ENCODE assay signal across 12 cellular contexts in the genomic region with DNA sequence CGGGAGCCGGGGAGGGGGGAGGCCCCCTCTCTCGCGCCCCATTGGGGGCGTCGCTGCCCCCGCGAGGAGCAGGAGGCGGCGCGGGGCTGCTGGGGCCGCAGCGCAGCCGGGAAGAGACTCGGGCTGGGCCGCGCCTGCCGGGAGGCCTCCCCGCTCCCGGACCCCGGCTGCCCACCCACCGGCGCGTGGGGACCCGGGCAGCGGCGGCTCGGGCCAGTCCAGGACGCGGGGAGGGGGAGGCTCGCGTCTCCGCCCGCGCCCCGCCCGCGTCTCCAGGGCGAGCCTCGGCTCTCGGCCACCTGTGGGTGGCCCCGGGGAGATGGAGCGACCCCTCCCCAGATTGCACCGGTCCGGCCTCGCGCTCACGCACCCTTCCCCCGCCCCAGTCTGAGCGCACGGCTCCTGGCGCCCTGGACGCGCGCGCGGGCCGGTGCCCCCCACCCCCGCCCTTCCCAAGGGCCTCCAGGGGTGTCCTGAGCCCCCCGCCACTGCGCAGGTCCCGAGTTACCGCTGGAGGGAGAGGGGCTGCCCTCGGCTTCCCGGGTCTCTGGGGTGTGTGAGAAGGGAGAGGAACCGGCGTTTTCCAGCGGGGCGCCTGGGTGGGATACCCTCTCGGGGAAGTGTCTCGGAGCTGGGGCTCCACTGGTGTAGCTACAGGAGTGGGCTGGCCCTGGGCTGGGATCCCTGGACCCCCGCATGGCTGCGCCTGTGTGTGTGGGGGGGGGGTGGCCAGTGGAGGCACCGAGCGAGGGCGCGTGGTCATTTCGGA. TPM values are rescaled to one million over a fixed set of nuclear protein-coding genes. Genes with fewer than 3 reads are reported as not detected.
DNase-seq lines count a peak whose midpoint lies in the region; ATAC-seq, FAIRE-seq and TF ChIP-seq lines count a peak whose summit lies in the region.
"Had no signal": no experiment of that assay in that cellular context is flagged by ENCODE, and none has a peak within 500 bp of the region (broad histone marks: within the 10 kb centered on the region; RNA-seq: fewer than 3 reads in every experiment).

No MANE protein-coding gene starts in this region.

- no peak overlapping the region for H4K5ac ChIP-seq in IMR-90 (ENCODE audit: low read depth, low read length)

- ATAC-seq in IMR-90 (ENCODE audit: low read depth) (peak; percentile 41), HepG2 (no peak)
- ATAC-seq in stimulated activated memory B cell treated with anti-CD40 and anti-IgM and Interleukin-4, amounts not matched to agents 10 μg/mL and 1 μg/mL and 100 μg/mL, for 72 hours, result peak; percentile 9

- H2BK120ac ChIP-seq in IMR-90 (ENCODE audit: low read depth, low read length), result no peak overlapping the region

- H4K20me1 ChIP-seq in IMR-90 (ENCODE audit: insufficient read depth, low read length), result no peaks in the 10 kb centered on the region; the same call in 1 of the 2 replicates
- H4K20me1 ChIP-seq in HepG2 (ENCODE audit: insufficient read depth, low read length), result no peaks in the 10 kb centered on the region

- H4K8ac ChIP-seq in IMR-90 (ENCODE audit: low read depth in 2 of 2, low read length in 2 of 2), result no peak overlapping the region

- H3K27me3 ChIP-seq in IMR-90 (ENCODE audit: control insufficient read depth, insufficient read depth, low read length) (no peaks in the 10 kb centered on the region; the same call in 1 of the 2 replicates), colonic mucosa (peaks cover 12% of the 10 kb centered on the region), HepG2 (ENCODE audit: control insufficient read depth in 1 of 2, insufficient read depth in 2 of 2, low read length in 2 of 2) (no peaks in the 10 kb centered on the region)

- H2BK20ac ChIP-seq in IMR-90 (ENCODE audit: low read depth, low read length), result no peak overlapping the region

- H3K27ac Mint-ChIP-seq in stimulated activated memory B cell treated with anti-CD40 and anti-IgM and Interleukin-4, amounts not matched to agents 10 μg/mL and 1 μg/mL and 100 μg/mL, for 72 hours, result no peak overlapping the region
- H3K27ac Mint-ChIP-seq: activated B cell treated with CpG ODN at 0.5 μM for 24 hours had no signal

- DNase-seq in IMR-90 (no peak), colonic mucosa (no peak), HepG2 (ENCODE audit: low spot score) (no peak), inferior parietal cortex (ENCODE audit: extremely low spot score) (no peak), epidermal melanocyte (ENCODE audit: insufficient read length, low spot score) (no peak), NCI-H146 (lab: John Stamatoyannopoulos, UW) (no peak)
- DNase-seq in activated naive CD4-positive, alpha-beta T cell treated with Interleukin-2 at 50 U/mL for 16 hours, result no peak
- DNase-seq: activated B cell treated with CpG ODN at 0.5 μM for 24 hours had no signal

- H2BK15ac ChIP-seq in IMR-90 (ENCODE audit: low read depth, low read length), result no peak overlapping the region

- H3K14ac ChIP-seq in IMR-90 (replicated peaks; ENCODE audit: low read depth, low read length), result no peak overlapping the region

- H3K4me1 Mint-ChIP-seq in stimulated activated memory B cell treated with anti-CD40 and anti-IgM and Interleukin-4, amounts not matched to agents 10 μg/mL and 1 μg/mL and 100 μg/mL, for 72 hours, result no peaks in the 10 kb centered on the region

- H3K18ac ChIP-seq in IMR-90 (ENCODE audit: low read depth, low read length), result no peak overlapping the region

- CTCF ChIA-PET in IMR-90 (lab: Yijun Ruan, JAX), result no interaction called here
- CTCF ChIA-PET in HepG2 (lab: Yijun Ruan, JAX; ENCODE audit: low intra/inter-chr PET ratio, low total read pairs), result interaction anchor here (1.1 kb wide), 1 partner anchor 45 kb away, joined by 3 read pairs; no protein-coding TSS in a partner anchor

- dilution Hi-C loops in IMR-90 (cut with HindIII; ENCODE audit: low sequenced_read_pairs, unreplicated experiment), result no loop called here

- no peaks in the 10 kb centered on the region for H3K79me1 ChIP-seq in IMR-90 (ENCODE audit: low read depth in 1 of 2, low read length in 2 of 2)

- H3K56ac ChIP-seq in IMR-90 (ENCODE audit: extremely low read depth, insufficient read depth, low read length), result no peak overlapping the region

- H3K27ac ChIP-seq in IMR-90 (ENCODE audit: insufficient read depth, low read length) (no peak overlapping the region; the same call in 1 of the 2 replicates), colonic mucosa (no peak overlapping the region), HepG2 (ENCODE audit: extremely low read length, insufficient read depth, low read length) (no peak overlapping the region)

- FAIRE-seq in HepG2 (lab: Jason Lieb, UNC), result no peak
- FAIRE-seq: colon had no signal

- TF ChIP-seq POLR2A in IMR-90 (IDR thresholded peaks at IDR 0.05; ENCODE audit: low read depth, low read length), result no peak
- no peak for TF ChIP-seq POLR2A in HepG2 (IDR thresholded peaks at IDR 0.05; ENCODE audit: insufficient read depth in 1 of 2, low read depth in 2 of 2, low read length in 2 of 2)

- peaks cover 57% of the 10 kb centered on the region for H3K27me3 Mint-ChIP-seq in stimulated activated memory B cell treated with anti-CD40 and anti-IgM and Interleukin-4, amounts not matched to agents 10 μg/mL and 1 μg/mL and 100 μg/mL, for 72 hours

- H2AFZ ChIP-seq in IMR-90 (replicated peaks; ENCODE audit: low read length, poor library complexity) (peak overlapping the region; percentile 70), HepG2 (ENCODE audit: low read length) (no peak overlapping the region)

- BruUV-seq in IMR-90 (replicated peaks; lab: Mats Ljungman, UMichigan) (no TSS peak), HepG2 (replicated peaks; lab: Mats Ljungman, UMichigan) (no TSS peak)

- no peak overlapping the region for H2AK5ac ChIP-seq in IMR-90 (ENCODE audit: low read depth, low read length)

- POLR2A ChIA-PET in IMR-90 (lab: Charles Lee; ENCODE audit: unreplicated experiment) (no interaction called here), HepG2 (lab: Yijun Ruan, JAX) (interaction anchor here (1.2 to 2.5 kb wide), 6 partner anchors 9 to 43 kb away, joined by 3 to 27 read pairs (median 9); a partner anchor contains a TSS)

- TF ChIP-seq CTCF in IMR-90 (conservative IDR thresholded peaks at IDR 0.05; ENCODE audit: low read depth, low read length), result no peak
- TF ChIP-seq CTCF in colonic mucosa (IDR thresholded peaks at IDR 0.05), result no peak
- TF ChIP-seq CTCF in HepG2 (CRISPR knock-in tag; IDR thresholded peaks at IDR 0.05), result no peak

- peak overlapping the region; percentile 70 for H3K9ac ChIP-seq in IMR-90 (ENCODE audit: low read depth, low read length)
- peak overlapping the region in 1 of 2 donors; percentile 60 for H3K9ac ChIP-seq in colonic mucosa (ENCODE audit: low read depth in 2 of 2, low read length in 2 of 2)
- 0 out of 2 replicates have a peak overlapping the region, but pooled peaks have one; percentile 22 for H3K9ac ChIP-seq in HepG2 (ENCODE audit: insufficient read depth, low read depth, low read length)

- WGBS in IMR-90 (ENCODE audit: extremely low coverage in 2 of 2, insufficient read length in 1 of 2), 2 experiments, result 1% methylated on average over 37 of the region's 78 CpGs; no CpG with 5 or more reads in 1 of the 2 experiments
- 15% methylated on average over 7 of the region's 78 CpGs for WGBS in HepG2 (ENCODE audit: low lambda C conversion rate)

- H3K9me3 Mint-ChIP-seq in stimulated activated memory B cell treated with anti-CD40 and anti-IgM and Interleukin-4, amounts not matched to agents 10 μg/mL and 1 μg/mL and 100 μg/mL, for 72 hours, result no peaks in the 10 kb centered on the region

- H3K4me2 ChIP-seq in IMR-90 (ENCODE audit: low read depth, low read length) (peak overlapping the region; percentile 68), HepG2 (ENCODE audit: low read depth, low read length) (peak overlapping the region; percentile 53)

- H3K4me3 ChIP-seq in IMR-90 (ENCODE audit: insufficient read depth, low read depth, low read length), result peak overlapping the region; percentile 95
- peak overlapping the region; percentile 30 for H3K4me3 ChIP-seq in colonic mucosa
- peak overlapping the region; percentile 55 to 72 (median 62); a peak in 4 of 6 replicates for H3K4me3 ChIP-seq in HepG2 (replicated peaks in 1 of 3; ENCODE audit: insufficient read depth in 1 of 3, low read depth in 2 of 3, low read length in 3 of 3)

- in situ Hi-C loops in IMR-90 (cut with MboI; ENCODE audit: low sequenced_read_pairs), result no loop called here
- in situ Hi-C loops in HepG2 (cut with HindIII; ENCODE audit: extremely low pct_ligation_motif_present, low pct_unique_long_range_greater_than_20kb), result no loop called here

- H3K4me1 ChIP-seq in IMR-90 (ENCODE audit: control insufficient read depth, insufficient read depth, low read length), result peaks cover 8% of the 10 kb centered on the region; the same call in 1 of the 2 replicates
- H3K4me1 ChIP-seq in colonic mucosa, result no peaks in the 10 kb centered on the region
- peaks cover 52% of the 10 kb centered on the region for H3K4me1 ChIP-seq in HepG2 (ENCODE audit: insufficient read depth, low read length)

- no peak overlapping the region for H3K4ac ChIP-seq in IMR-90 (ENCODE audit: low read depth, low read length)

- no peak for TF ChIP-seq EP300 in HepG2 (IDR thresholded peaks at IDR 0.05; ENCODE audit: low read depth in 2 of 2, low read length in 2 of 2)
- no peak for TF ChIP-seq EP300 in HepG2 (CRISPR knock-in tag; IDR thresholded peaks at IDR 0.05; ENCODE audit: borderline replicate concordance)

- intact Hi-C loops in IMR-90 (cut with micrococcal nuclease) (no loop called here), colonic mucosa (cut with DNase I) (no loop called here), HepG2 (cut with micrococcal nuclease; ENCODE audit: unreplicated experiment) (no loop called here)

- H3K23ac ChIP-seq in IMR-90 (ENCODE audit: low read depth, low read length), result no peak overlapping the region

- no peak overlapping the region for H3K4me3 Mint-ChIP-seq in stimulated activated memory B cell treated with anti-CD40 and anti-IgM and Interleukin-4, amounts not matched to agents 10 μg/mL and 1 μg/mL and 100 μg/mL, for 72 hours
- H3K4me3 Mint-ChIP-seq: activated B cell treated with CpG ODN at 0.5 μM for 24 hours had no signal

- H3K79me2 ChIP-seq in HepG2 (ENCODE audit: insufficient read depth, low read length), result no peaks in the 10 kb centered on the region

- H3K36me3 ChIP-seq in IMR-90 (ENCODE audit: control insufficient read depth, insufficient read depth, low read length), result no peaks in the 10 kb centered on the region
- H3K36me3 ChIP-seq in colonic mucosa, result no peaks in the 10 kb centered on the region
- H3K36me3 ChIP-seq in HepG2 (replicated peaks in 1 of 2; ENCODE audit: control insufficient read depth in 1 of 2, insufficient read depth in 2 of 2, low read length in 2 of 2), result no peaks in the 10 kb centered on the region

- peak overlapping the region; percentile 65 for H2AK9ac ChIP-seq in IMR-90 (replicated peaks; ENCODE audit: low read depth, low read length, poor library complexity)

- no peaks in the 10 kb centered on the region for H3K9me1 ChIP-seq in IMR-90 (ENCODE audit: insufficient read depth, low read length)

- H4K91ac ChIP-seq in IMR-90 (ENCODE audit: insufficient read depth, low read depth, low read length), result no peak overlapping the region

- no peaks in the 10 kb centered on the region for H3K9me3 ChIP-seq in IMR-90 (ENCODE audit: control insufficient read depth, insufficient read depth, low read length)
- H3K9me3 ChIP-seq in colonic mucosa, result no peaks in the 10 kb centered on the region
- no peaks in the 10 kb centered on the region for H3K9me3 ChIP-seq in HepG2 (ENCODE audit: low read length)

- no peaks in the 10 kb centered on the region for H3K36me3 Mint-ChIP-seq in stimulated activated memory B cell treated with anti-CD40 and anti-IgM and Interleukin-4, amounts not matched to agents 10 μg/mL and 1 μg/mL and 100 μg/mL, for 72 hours

- no peak overlapping the region for H2BK5ac ChIP-seq in IMR-90 (ENCODE audit: low read depth, low read length, poor library complexity, severe bottlenecking)

- TF ChIP-seq RAD21 in IMR-90 (IDR thresholded peaks at IDR 0.05; ENCODE audit: low read length) (no peak), HepG2 (CRISPR knock-in tag; IDR thresholded peaks at IDR 0.05) (no peak)

RNA-seq across cellular contexts. Expression of a gene that starts 0.6 kb away (rescaled TPM):
- total RNA-seq in IMR-90 (2012; rRNA removed), result 2.2 TPM in 2 replicates
- polyA plus RNA-seq in IMR-90 (2012; rRNA removed), result 7.4 and 8.3 TPM in 2 replicates
- polyA plus RNA-seq in IMR-90 (2012; cell fraction: cytosol; rRNA removed), result 7.9 and 11.3 TPM in 2 replicates
- 8.1 and 11.6 TPM in 2 replicates for polyA plus RNA-seq in IMR-90 (2012; cell fraction: nucleus; rRNA removed; ENCODE audit: low replicate concordance)
- 10 to 100 TPM in 1 of 2 donors, 1 to 10 TPM in 1; 3.9 to 13.5 TPM for total RNA-seq in colonic mucosa
- total RNA-seq in HepG2 (2016; rRNA removed; fragmentation: Illumina TruSeq; extraction: Trizol), result 9.7 and 10.8 TPM in 2 replicates
- total RNA-seq in HepG2 (2016; cell fraction: cytosol; rRNA removed; fragmentation: Illumina TruSeq; extraction: Trizol; ENCODE audit: low read depth), result 8.3 and 10.1 TPM in 2 replicates
- 6.4 and 11.8 TPM in 2 replicates for total RNA-seq in HepG2 (2016; cell fraction: insoluble cytoplasmic fraction; rRNA removed; fragmentation: Illumina TruSeq; extraction: Trizol)
- total RNA-seq in HepG2 (2016; cell fraction: membrane; rRNA removed; fragmentation: Illumina TruSeq; extraction: Trizol), result 16.6 and 19.9 TPM in 2 replicates
- total RNA-seq in HepG2 (2016; cell fraction: nucleus; rRNA removed; fragmentation: Illumina TruSeq; extraction: Trizol), result 6.7 and 6.9 TPM in 2 replicates
- 4.0 and 5.4 TPM in 2 replicates for polyA plus RNA-seq in HepG2 (2011; rRNA removed)
- polyA plus RNA-seq in HepG2 (2011; cell fraction: cytosol; rRNA removed), result 3.7 and 4.7 TPM in 2 replicates
- 6.0 and 7.8 TPM in 2 replicates for polyA plus RNA-seq in HepG2 (2011; cell fraction: nucleus; rRNA removed)
- polyA plus RNA-seq in HepG2 (2012), result 12.4 and 19.1 TPM in 2 replicates
- polyA plus RNA-seq in HepG2 (2016; cell fraction: cytosol; fragmentation: Illumina TruSeq; extraction: Trizol; ENCODE audit: low read depth), result 9.4 and 11.9 TPM in 2 replicates
- polyA plus RNA-seq in HepG2 (2016; cell fraction: insoluble cytoplasmic fraction; fragmentation: Illumina TruSeq; extraction: Trizol; ENCODE audit: low read depth), result 15.1 and 19.3 TPM in 2 replicates
- 19.1 and 21.1 TPM in 2 replicates for polyA plus RNA-seq in HepG2 (2016; cell fraction: membrane; fragmentation: Illumina TruSeq; extraction: Trizol; ENCODE audit: low read depth)
- 18.9 and 19.6 TPM in 2 replicates for polyA plus RNA-seq in HepG2 (2016; cell fraction: nucleus; fragmentation: Illumina TruSeq; extraction: Trizol; ENCODE audit: insufficient read depth, low read depth)
- 1.1 and 5.2 TPM in 2 replicates for polyA minus RNA-seq in HepG2 (2011; rRNA and poly(A)+ RNA removed; ENCODE audit: low replicate concordance)
- polyA minus RNA-seq in HepG2 (2011; cell fraction: cytosol; rRNA and poly(A)+ RNA removed), result 5.4 and 5.6 TPM in 2 replicates
- polyA minus RNA-seq in HepG2 (2011; cell fraction: nucleus; rRNA and poly(A)+ RNA removed), result 2.2 TPM in 2 replicates
- total RNA-seq: activated B cell treated with CpG ODN at 0.5 μM for 24 hours had no signal

RNA-seq across cellular contexts. Expression of a gene that starts 14.1 kb away (rescaled TPM):
- total RNA-seq in IMR-90 (2012; rRNA removed) (not detected in 2 replicates), colonic mucosa (not detected), HepG2 (2016; rRNA removed; fragmentation: Illumina TruSeq; extraction: Trizol) (not detected in 2 replicates)
- polyA plus RNA-seq in IMR-90 (2012; rRNA removed) (not detected in 2 replicates), HepG2 (2011; rRNA removed) (0.12 and 0.20 TPM in 2 replicates)
- polyA plus RNA-seq in IMR-90 (2012; cell fraction: cytosol; rRNA removed), result not detected in 2 replicates
- polyA plus RNA-seq in IMR-90 (2012; cell fraction: nucleus; rRNA removed; ENCODE audit: low replicate concordance), result not detected in 2 replicates
- not detected in 2 replicates for total RNA-seq in HepG2 (2016; cell fraction: cytosol; rRNA removed; fragmentation: Illumina TruSeq; extraction: Trizol; ENCODE audit: low read depth)
- total RNA-seq in HepG2 (2016; cell fraction: insoluble cytoplasmic fraction; rRNA removed; fragmentation: Illumina TruSeq; extraction: Trizol), result not detected in 2 replicates
- total RNA-seq in HepG2 (2016; cell fraction: membrane; rRNA removed; fragmentation: Illumina TruSeq; extraction: Trizol), result not detected in 2 replicates
- not detected in 2 replicates for total RNA-seq in HepG2 (2016; cell fraction: nucleus; rRNA removed; fragmentation: Illumina TruSeq; extraction: Trizol)
- polyA plus RNA-seq in HepG2 (2011; cell fraction: cytosol; rRNA removed), result 0.10 and 0.20 TPM in 2 replicates
- polyA plus RNA-seq in HepG2 (2011; cell fraction: nucleus; rRNA removed), result not detected in 2 replicates
- 0.13 and 0.16 TPM in 2 replicates for polyA plus RNA-seq in HepG2 (2012)
- not detected in 2 replicates for polyA plus RNA-seq in HepG2 (2016; cell fraction: cytosol; fragmentation: Illumina TruSeq; extraction: Trizol; ENCODE audit: low read depth)
- polyA plus RNA-seq in HepG2 (2016; cell fraction: insoluble cytoplasmic fraction; fragmentation: Illumina TruSeq; extraction: Trizol; ENCODE audit: low read depth), result not detected in 2 replicates
- not detected in 2 replicates for polyA plus RNA-seq in HepG2 (2016; cell fraction: membrane; fragmentation: Illumina TruSeq; extraction: Trizol; ENCODE audit: low read depth)
- not detected in 2 replicates for polyA plus RNA-seq in HepG2 (2016; cell fraction: nucleus; fragmentation: Illumina TruSeq; extraction: Trizol; ENCODE audit: insufficient read depth, low read depth)
- polyA minus RNA-seq in HepG2 (2011; rRNA and poly(A)+ RNA removed; ENCODE audit: low replicate concordance), result not detected in 2 replicates
- polyA minus RNA-seq in HepG2 (2011; cell fraction: cytosol; rRNA and poly(A)+ RNA removed), result not detected in 2 replicates
- not detected in 2 replicates for polyA minus RNA-seq in HepG2 (2011; cell fraction: nucleus; rRNA and poly(A)+ RNA removed)
- total RNA-seq: activated B cell treated with CpG ODN at 0.5 μM for 24 hours, NCI-H460, subcutaneous adipose tissue had no signal

RNA-seq across cellular contexts. Expression of a gene that starts 33.2 kb away (rescaled TPM):
- total RNA-seq in IMR-90 (2012; rRNA removed) (32.3 and 39.4 TPM in 2 replicates), colonic mucosa (10 to 100 TPM in 1 of 2 donors, 1 to 10 TPM in 1; 4.5 to 10.1 TPM), HepG2 (2016; rRNA removed; fragmentation: Illumina TruSeq; extraction: Trizol) (5.8 and 13.5 TPM in 2 replicates)
- polyA plus RNA-seq in IMR-90 (2012; rRNA removed) (76.9 and 107 TPM in 2 replicates), HepG2 (2011; rRNA removed) (15.6 and 30.9 TPM in 2 replicates)
- 42.3 and 113 TPM in 2 replicates for polyA plus RNA-seq in IMR-90 (2012; cell fraction: cytosol; rRNA removed)
- polyA plus RNA-seq in IMR-90 (2012; cell fraction: nucleus; rRNA removed; ENCODE audit: low replicate concordance), result 262 and 579 TPM in 2 replicates
- total RNA-seq in HepG2 (2016; cell fraction: cytosol; rRNA removed; fragmentation: Illumina TruSeq; extraction: Trizol; ENCODE audit: low read depth), result 3.3 and 3.8 TPM in 2 replicates
- 4.6 and 14.2 TPM in 2 replicates for total RNA-seq in HepG2 (2016; cell fraction: insoluble cytoplasmic fraction; rRNA removed; fragmentation: Illumina TruSeq; extraction: Trizol)
- 7.0 and 8.2 TPM in 2 replicates for total RNA-seq in HepG2 (2016; cell fraction: membrane; rRNA removed; fragmentation: Illumina TruSeq; extraction: Trizol)
- total RNA-seq in HepG2 (2016; cell fraction: nucleus; rRNA removed; fragmentation: Illumina TruSeq; extraction: Trizol), result 11.9 and 15.2 TPM in 2 replicates
- polyA plus RNA-seq in HepG2 (2011; cell fraction: cytosol; rRNA removed), result 24.5 and 32.7 TPM in 2 replicates
- 151 and 166 TPM in 2 replicates for polyA plus RNA-seq in HepG2 (2011; cell fraction: nucleus; rRNA removed)
- polyA plus RNA-seq in HepG2 (2012), result 19.0 and 28.0 TPM in 2 replicates
- 3.1 and 4.0 TPM in 2 replicates for polyA plus RNA-seq in HepG2 (2016; cell fraction: cytosol; fragmentation: Illumina TruSeq; extraction: Trizol; ENCODE audit: low read depth)
- 6.4 and 7.0 TPM in 2 replicates for polyA plus RNA-seq in HepG2 (2016; cell fraction: insoluble cytoplasmic fraction; fragmentation: Illumina TruSeq; extraction: Trizol; ENCODE audit: low read depth)
- polyA plus RNA-seq in HepG2 (2016; cell fraction: membrane; fragmentation: Illumina TruSeq; extraction: Trizol; ENCODE audit: low read depth), result 5.8 and 6.2 TPM in 2 replicates
- polyA plus RNA-seq in HepG2 (2016; cell fraction: nucleus; fragmentation: Illumina TruSeq; extraction: Trizol; ENCODE audit: insufficient read depth, low read depth), result 30.9 and 40.0 TPM in 2 replicates
- polyA minus RNA-seq in HepG2 (2011; rRNA and poly(A)+ RNA removed; ENCODE audit: low replicate concordance), result 28.2 and 70.2 TPM in 2 replicates
- 10.6 and 21.0 TPM in 2 replicates for polyA minus RNA-seq in HepG2 (2011; cell fraction: cytosol; rRNA and poly(A)+ RNA removed)
- 6.8 and 7.9 TPM in 2 replicates for polyA minus RNA-seq in HepG2 (2011; cell fraction: nucleus; rRNA and poly(A)+ RNA removed)

RNA-seq across cellular contexts. Expression of a gene that starts 41.5 kb away (rescaled TPM):
- total RNA-seq in IMR-90 (2012; rRNA removed), result not detected in 2 replicates
- polyA plus RNA-seq in IMR-90 (2012; rRNA removed), result 0.03 TPM in 1 of 2 replicates, not detected in the other
- polyA plus RNA-seq in IMR-90 (2012; cell fraction: cytosol; rRNA removed), result 0.02 TPM in 1 of 2 replicates, not detected in the other
- polyA plus RNA-seq in IMR-90 (2012; cell fraction: nucleus; rRNA removed; ENCODE audit: low replicate concordance), result 0.11 and 0.13 TPM in 2 replicates
- 100 to 1,000 TPM; 285 to 320 TPM for total RNA-seq in colonic mucosa
- 1.1 and 1.3 TPM in 2 replicates for total RNA-seq in HepG2 (2016; rRNA removed; fragmentation: Illumina TruSeq; extraction: Trizol)
- total RNA-seq in HepG2 (2016; cell fraction: cytosol; rRNA removed; fragmentation: Illumina TruSeq; extraction: Trizol; ENCODE audit: low read depth), result 0.30 and 0.35 TPM in 2 replicates
- total RNA-seq in HepG2 (2016; cell fraction: insoluble cytoplasmic fraction; rRNA removed; fragmentation: Illumina TruSeq; extraction: Trizol), result 0.77 and 1.3 TPM in 2 replicates
- total RNA-seq in HepG2 (2016; cell fraction: membrane; rRNA removed; fragmentation: Illumina TruSeq; extraction: Trizol), result 0.77 and 0.96 TPM in 2 replicates
- total RNA-seq in HepG2 (2016; cell fraction: nucleus; rRNA removed; fragmentation: Illumina TruSeq; extraction: Trizol), result 0.78 and 0.99 TPM in 2 replicates
- polyA plus RNA-seq in HepG2 (2011; rRNA removed), result 0.67 and 0.71 TPM in 2 replicates
- 0.53 and 0.71 TPM in 2 replicates for polyA plus RNA-seq in HepG2 (2011; cell fraction: cytosol; rRNA removed)
- polyA plus RNA-seq in HepG2 (2011; cell fraction: nucleus; rRNA removed), result 0.81 and 0.85 TPM in 2 replicates
- polyA plus RNA-seq in HepG2 (2012), result 2.1 and 3.1 TPM in 2 replicates
- 0.23 and 0.32 TPM in 2 replicates for polyA plus RNA-seq in HepG2 (2016; cell fraction: cytosol; fragmentation: Illumina TruSeq; extraction: Trizol; ENCODE audit: low read depth)
- polyA plus RNA-seq in HepG2 (2016; cell fraction: insoluble cytoplasmic fraction; fragmentation: Illumina TruSeq; extraction: Trizol; ENCODE audit: low read depth), result 1.2 and 1.5 TPM in 2 replicates
- polyA plus RNA-seq in HepG2 (2016; cell fraction: membrane; fragmentation: Illumina TruSeq; extraction: Trizol; ENCODE audit: low read depth), result 0.40 and 0.79 TPM in 2 replicates
- polyA plus RNA-seq in HepG2 (2016; cell fraction: nucleus; fragmentation: Illumina TruSeq; extraction: Trizol; ENCODE audit: insufficient read depth, low read depth), result 1.2 and 1.6 TPM in 2 replicates
- 1.2 and 37.0 TPM in 2 replicates for polyA minus RNA-seq in HepG2 (2011; rRNA and poly(A)+ RNA removed; ENCODE audit: low replicate concordance)
- 0.62 and 0.99 TPM in 2 replicates for polyA minus RNA-seq in HepG2 (2011; cell fraction: cytosol; rRNA and poly(A)+ RNA removed)
- 0.37 and 0.39 TPM in 2 replicates for polyA minus RNA-seq in HepG2 (2011; cell fraction: nucleus; rRNA and poly(A)+ RNA removed)
- total RNA-seq: activated B cell treated with CpG ODN at 0.5 μM for 24 hours, subcutaneous adipose tissue had no signal

RNA-seq across cellular contexts. Expression of a gene that starts 46.4 kb away (rescaled TPM):
- total RNA-seq in IMR-90 (2012; rRNA removed) (7.0 and 8.6 TPM in 2 replicates), colonic mucosa (10 to 100 TPM; 54.6 to 74.7 TPM), HepG2 (2016; rRNA removed; fragmentation: Illumina TruSeq; extraction: Trizol) (18.5 and 34.0 TPM in 2 replicates)
- polyA plus RNA-seq in IMR-90 (2012; rRNA removed) (25.8 and 27.4 TPM in 2 replicates), HepG2 (2011; rRNA removed) (23.2 and 24.6 TPM in 2 replicates)
- 32.5 and 45.6 TPM in 2 replicates for polyA plus RNA-seq in IMR-90 (2012; cell fraction: cytosol; rRNA removed)
- polyA plus RNA-seq in IMR-90 (2012; cell fraction: nucleus; rRNA removed; ENCODE audit: low replicate concordance), result 38.8 and 87.7 TPM in 2 replicates
- total RNA-seq in HepG2 (2016; cell fraction: cytosol; rRNA removed; fragmentation: Illumina TruSeq; extraction: Trizol; ENCODE audit: low read depth), result 60.7 and 62.9 TPM in 2 replicates
- total RNA-seq in HepG2 (2016; cell fraction: insoluble cytoplasmic fraction; rRNA removed; fragmentation: Illumina TruSeq; extraction: Trizol), result 14.0 and 32.5 TPM in 2 replicates
- 51.8 and 70.5 TPM in 2 replicates for total RNA-seq in HepG2 (2016; cell fraction: membrane; rRNA removed; fragmentation: Illumina TruSeq; extraction: Trizol)
- 20.4 and 26.7 TPM in 2 replicates for total RNA-seq in HepG2 (2016; cell fraction: nucleus; rRNA removed; fragmentation: Illumina TruSeq; extraction: Trizol)
- 21.4 and 33.6 TPM in 2 replicates for polyA plus RNA-seq in HepG2 (2011; cell fraction: cytosol; rRNA removed)
- 96.9 and 98.7 TPM in 2 replicates for polyA plus RNA-seq in HepG2 (2011; cell fraction: nucleus; rRNA removed)
- polyA plus RNA-seq in HepG2 (2012), result 47.4 and 51.2 TPM in 2 replicates
- 83.7 and 90.8 TPM in 2 replicates for polyA plus RNA-seq in HepG2 (2016; cell fraction: cytosol; fragmentation: Illumina TruSeq; extraction: Trizol; ENCODE audit: low read depth)
- polyA plus RNA-seq in HepG2 (2016; cell fraction: insoluble cytoplasmic fraction; fragmentation: Illumina TruSeq; extraction: Trizol; ENCODE audit: low read depth), result 29.9 and 39.9 TPM in 2 replicates
- polyA plus RNA-seq in HepG2 (2016; cell fraction: membrane; fragmentation: Illumina TruSeq; extraction: Trizol; ENCODE audit: low read depth), result 79.7 and 88.6 TPM in 2 replicates
- polyA plus RNA-seq in HepG2 (2016; cell fraction: nucleus; fragmentation: Illumina TruSeq; extraction: Trizol; ENCODE audit: insufficient read depth, low read depth), result 75.9 and 77.0 TPM in 2 replicates
- polyA minus RNA-seq in HepG2 (2011; rRNA and poly(A)+ RNA removed; ENCODE audit: low replicate concordance), result 10.7 and 26.6 TPM in 2 replicates
- polyA minus RNA-seq in HepG2 (2011; cell fraction: cytosol; rRNA and poly(A)+ RNA removed), result 18.3 and 21.9 TPM in 2 replicates
- 28.0 and 36.3 TPM in 2 replicates for polyA minus RNA-seq in HepG2 (2011; cell fraction: nucleus; rRNA and poly(A)+ RNA removed)

Comparison
In these comparisons a context has a peak if more than half of its experiments do, and no peak if none do; other contexts are left out.
1. H3K4me3 ChIP-seq: peak in every context shown above with its lines; median percentile 95 in IMR-90; 62 in HepG2; 30 in colonic mucosa.